In genomic region chr10:4981722-4982471, GRCh38 we compare ENCODE assay signal across 8 cellular contexts. TPM values are rescaled to one million over a fixed set of nuclear protein-coding genes. Genes with fewer than 3 reads are reported as not detected.
A peak's percentile ranks its signal among the peaks of the same experiment; 100 is the strongest.
DNase-seq lines count a peak whose midpoint lies in the region; ATAC-seq and TF ChIP-seq lines count a peak whose summit lies in the region.

No MANE protein-coding gene starts in this region.

- H3K9me3 ChIP-seq in breast epithelium: no peaks in the 10 kb centered on the region
- no peaks in the 10 kb centered on the region for H3K9me3 ChIP-seq in stomach
- no peaks in the 10 kb centered on the region for H3K9me3 ChIP-seq in CD8-positive, alpha-beta memory T cell (ENCODE audit: low read length)

- no peaks in the 10 kb centered on the region for H3K27me3 Mint-ChIP-seq in MCF 10A (ENCODE audit: insufficient read depth, unreplicated experiment)
- peaks cover 3% of the 10 kb centered on the region in 2 donors for H3K27me3 Mint-ChIP-seq in CD8-positive, alpha-beta memory T cell

- BruUV-seq in MCF 10A (replicated peaks; lab: Mats Ljungman, UMichigan): no TSS peak

- H3K27me3 ChIP-seq in breast epithelium: no peaks in the 10 kb centered on the region
- H3K27me3 ChIP-seq in stomach: no peaks in the 10 kb centered on the region
- no peaks in the 10 kb centered on the region for H3K27me3 ChIP-seq in CD8-positive, alpha-beta memory T cell (ENCODE audit: insufficient read depth, low read length, poor library complexity, severe bottlenecking)

- DNase-seq in MCF 10A (ENCODE audit: unreplicated experiment) (peak; percentile 56), breast epithelium (ENCODE audit: low spot score in 2 of 2) (no peak), left cardiac atrium (peak; percentile 33), stomach (peak; percentile 74)
- no peak for DNase-seq in CD8-positive, alpha-beta memory T cell
- no peak for DNase-seq in activated effector memory CD4-positive, alpha-beta T cell treated with anti-CD3 and anti-CD28 coated beads, Interleukin-2, amount 50 U/mL, for 16 hours
- DNase-seq in stimulated activated CD4-positive, alpha-beta T cell treated with anti-CD3 and anti-CD28 coated beads, Interleukin-1b, Interleukin-23, amount 100 ng/mL, for 48 hours: no peak

- no peak overlapping the region for H3K27ac Mint-ChIP-seq in MCF 10A (ENCODE audit: low read depth, unreplicated experiment)
- no peak overlapping the region for H3K27ac Mint-ChIP-seq in CD8-positive, alpha-beta memory T cell

- CTCF ChIA-PET in MCF 10A (lab: Yijun Ruan, JAX): interaction anchor here (0.6 to 5.3 kb wide), 17 partner anchors 9 to 402 kb away, joined by 3 to 80 read pairs (median 4); no protein-coding TSS in a partner anchor
- CTCF ChIA-PET in CD8-positive, alpha-beta memory T cell (lab: Charles Lee): no interaction called here

- POLR2A ChIA-PET in MCF 10A (lab: Yijun Ruan, JAX): interaction anchor here (1.3 to 4.0 kb wide), 2 partner anchors 133 to 310 kb away, joined by 3 to 16 read pairs; no protein-coding TSS in a partner anchor
- POLR2A ChIA-PET in CD8-positive, alpha-beta memory T cell (lab: Charles Lee): no interaction called here

- H3K27ac ChIP-seq in breast epithelium: no peak overlapping the region
- peak overlapping the region; percentile 62 to 90 (median 84) for H3K27ac ChIP-seq in stomach
- no peak overlapping the region for H3K27ac ChIP-seq in CD8-positive, alpha-beta memory T cell (ENCODE audit: low read depth, low read length)

- no peak overlapping the region for H3K4me3 ChIP-seq in breast epithelium
- no peak overlapping the region for H3K4me3 ChIP-seq in stomach
- H3K4me3 ChIP-seq in CD8-positive, alpha-beta memory T cell (ENCODE audit: low read length): no peak overlapping the region

- TF ChIP-seq CTCF in MCF 10A (IDR thresholded peaks at IDR 0.05; ENCODE audit: unreplicated experiment): peak; percentile 43
- peak in 1 of 3 donors; percentile 28 for TF ChIP-seq CTCF in breast epithelium (IDR thresholded peaks at IDR 0.05)
- peak in 5 of 7 experiments; percentile 46 to 83 (median 62) for TF ChIP-seq CTCF in stomach (IDR thresholded peaks at IDR 0.05)

- intact Hi-C loops in MCF 10A (cut with micrococcal nuclease) (loop anchor here (1.0 kb wide), 1 partner anchor 133 kb away; no protein-coding TSS in a partner anchor), breast epithelium (cut with DNase I; ENCODE audit: low total_unique reads) (no loop called here), left cardiac atrium (cut with DNase I) (loop anchor here in 1 of 2 donors (10.0 kb wide), 2 partner anchors 113 to 127 kb away; partner anchors contain the start of gene AKR1C3), stomach (cut with DNase I; ENCODE audit: low total_unique reads) (no loop called here)

- H3K4me1 ChIP-seq in breast epithelium: no peaks in the 10 kb centered on the region
- peaks cover 0 to 36% (median 16%) of the 10 kb centered on the region in 4 donors for H3K4me1 ChIP-seq in stomach
- no peaks in the 10 kb centered on the region for H3K4me1 ChIP-seq in CD8-positive, alpha-beta memory T cell (ENCODE audit: insufficient read depth, low read length)

- no peak for TF ChIP-seq EP300 in stomach (IDR thresholded peaks at IDR 0.05)

- H3K4me1 Mint-ChIP-seq in MCF 10A (ENCODE audit: insufficient read depth, unreplicated experiment): peaks cover 7% of the 10 kb centered on the region
- H3K4me1 Mint-ChIP-seq in CD8-positive, alpha-beta memory T cell: no peaks in the 10 kb centered on the region

- H3K4me3 Mint-ChIP-seq in MCF 10A (ENCODE audit: unreplicated experiment): no peak overlapping the region
- H3K4me3 Mint-ChIP-seq in CD8-positive, alpha-beta memory T cell: no peak overlapping the region

- peaks cover 5% of the 10 kb centered on the region for H3K36me3 Mint-ChIP-seq in MCF 10A (ENCODE audit: insufficient read depth, unreplicated experiment)
- H3K36me3 Mint-ChIP-seq in CD8-positive, alpha-beta memory T cell: no peaks in the 10 kb centered on the region

- H3K36me3 ChIP-seq in breast epithelium: no peaks in the 10 kb centered on the region
- H3K36me3 ChIP-seq in stomach: peaks cover 3 to 22% (median 19%) of the 10 kb centered on the region in 4 donors
- H3K36me3 ChIP-seq in CD8-positive, alpha-beta memory T cell (ENCODE audit: insufficient read depth, low read length): no peaks in the 10 kb centered on the region

- no peak for TF ChIP-seq POLR2A in breast epithelium (IDR thresholded peaks at IDR 0.05)
- TF ChIP-seq POLR2A in stomach (IDR thresholded peaks at IDR 0.05): no peak

- ATAC-seq in SK-N-SH treated with all-trans-retinoic acid at 6 μM for 48 hours (0 out of 3 replicates have a peak, but pooled peaks have one; percentile 19), left cardiac atrium (peak; percentile 25 to 64)

- 21 to 45% (median 31%) methylated on average over 14 of the region's 14 CpGs for WGBS in stomach, 5 donors

- no peaks in the 10 kb centered on the region for H3K9me3 Mint-ChIP-seq in MCF 10A (ENCODE audit: unreplicated experiment)
- H3K9me3 Mint-ChIP-seq in CD8-positive, alpha-beta memory T cell: peaks cover 0 to 2% (median 0%) of the 10 kb centered on the region in 5 donors

TF ChIP-seq in SK-N-SH treated with all-trans-retinoic acid at 6 μM for 48 hours, 23 proteins besides CTCF, POLR2A, EP300 and RAD21 (continues in another document):
- TF ChIP-seq CREB5 (CRISPR knock-in tag; IDR thresholded peaks at IDR 0.05; ENCODE audit: low read depth) (no peak), ZFP3 (CRISPR knock-in tag; IDR thresholded peaks at IDR 0.05) (no peak), BACH2 (CRISPR knock-in tag; IDR thresholded peaks at IDR 0.05; ENCODE audit: borderline replicate concordance) (no peak), POU6F1 (CRISPR knock-in tag; IDR thresholded peaks at IDR 0.05; ENCODE audit: borderline replicate concordance, low read depth) (no peak), ISL1 (CRISPR knock-in tag; IDR thresholded peaks at IDR 0.05) (no peak), CSDC2 (CRISPR knock-in tag; IDR thresholded peaks at IDR 0.05) (no peak), ZNF8 (CRISPR knock-in tag; IDR thresholded peaks at IDR 0.05) (no peak), ZC3H10 (CRISPR knock-in tag; IDR thresholded peaks at IDR 0.05) (no peak), TCF4 (CRISPR knock-in tag; IDR thresholded peaks at IDR 0.05; ENCODE audit: borderline replicate concordance) (no peak), ZFP30 (CRISPR knock-in tag; IDR thresholded peaks at IDR 0.05) (no peak), ARNTL (CRISPR knock-in tag; IDR thresholded peaks at IDR 0.05; ENCODE audit: borderline replicate concordance, low read depth) (no peak), OSR1 (CRISPR knock-in tag; IDR thresholded peaks at IDR 0.05) (no peak)

RNA-seq across cellular contexts. Expression of gene AKR1C1, which starts 18.7 kb away (rescaled TPM):
- 4.3 and 6.2 TPM in 2 replicates for total RNA-seq in MCF 10A (2022)
- 100 to 1,000 TPM in 1 of 3 donors, 10 to 100 TPM in 2; 24.1 to 214 (median 31.5) TPM for total RNA-seq in breast epithelium
- 100 to 1,000 TPM; 119 to 147 TPM for total RNA-seq in left cardiac atrium
- 100 to 1,000 TPM in 1 of 5 donors, 10 to 100 TPM in 4; 17.4 to 227 (median 63.4) TPM for total RNA-seq in stomach
- 100 to 1,000 TPM; 110 to 378 (median 130) TPM for polyA plus RNA-seq in stomach
- total RNA-seq in CD8-positive, alpha-beta memory T cell: under 1 TPM; 0.22 to 0.24 TPM
- not detected for polyA plus RNA-seq in CD8-positive, alpha-beta memory T cell

RNA-seq across cellular contexts. Expression of gene AKR1C2, which starts 21.8 kb away (rescaled TPM):
- total RNA-seq in MCF 10A (2022): 19.7 and 21.1 TPM in 2 replicates
- 100 to 1,000 TPM in 1 of 3 donors, 10 to 100 TPM in 2; 25.9 to 259 (median 25.9) TPM for total RNA-seq in breast epithelium
- 100 to 1,000 TPM; 138 to 170 TPM for total RNA-seq in left cardiac atrium
- 100 to 1,000 TPM in 2 of 5 donors, 10 to 100 TPM in 3; 30.4 to 168 (median 64.8) TPM for total RNA-seq in stomach
- polyA plus RNA-seq in stomach: 100 to 1,000 TPM in 1 of 3 donors, 10 to 100 TPM in 2; 40.0 to 507 (median 61.5) TPM
- not detected for total RNA-seq in CD8-positive, alpha-beta memory T cell
- polyA plus RNA-seq in CD8-positive, alpha-beta memory T cell: not detected

Comparison
In these comparisons a context has a peak if more than half of its experiments do, and no peak if none do; other contexts are left out.
1. DNase-seq: peak in MCF 10A (single experiment), left cardiac atrium (single experiment) and stomach (single experiment); none in breast epithelium (0 of 2), CD8-positive, alpha-beta memory T cell (0 of 5), activated effector memory CD4-positive, alpha-beta T cell treated with anti-CD3 and anti-CD28 coated beads, Interleukin-2, amount 50 U/mL, for 16 hours (single experiment) and stimulated activated CD4-positive, alpha-beta T cell treated with anti-CD3 and anti-CD28 coated beads, Interleukin-1b, Interleukin-23, amount 100 ng/mL, for 48 hours (single experiment).
2. H3K27ac ChIP-seq: peak in stomach (5 of 5); none in breast epithelium (0 of 2) and CD8-positive, alpha-beta memory T cell (single experiment).
3. RNA of gene AKR1C2, which starts 21.8 kb away (total RNA-seq): 138 to 170 TPM in left cardiac atrium, 30.4 to 168 TPM in stomach, 25.9 to 259 TPM in breast epithelium and 19.7 to 21.1 TPM in MCF 10A; not detected in CD8-positive, alpha-beta memory T cell; every median in the first group is over 10 times any median in the second.